In genomic region chr6:13229205-13230085, GRCh38 we compare ENCODE assay signal across 8 cellular contexts.
DNase-seq lines count a peak whose midpoint lies in the region; ATAC-seq lines count a peak whose summit lies in the region.

No MANE protein-coding gene starts in this region.

- peak; percentile 96 for ATAC-seq in HG03175 (IDR thresholded peaks at IDR 0.05; ENCODE audit: unreplicated experiment)
- ATAC-seq in activated CD8-positive, alpha-beta T cell treated with anti-CD3 and anti-CD28 coated beads, Interleukin-2, amount 10 ng/mL, durations not matched to agents 7 days and 5 days = peak; percentile 92

- H3K4me1 Mint-ChIP-seq in activated CD8-positive, alpha-beta T cell treated with anti-CD3 and anti-CD28 coated beads, Interleukin-2, amount 10 ng/mL, durations not matched to agents 7 days and 5 days (ENCODE audit: low read depth) = peaks cover 25% of the 10 kb centered on the region

- H3K27ac Mint-ChIP-seq in activated CD8-positive, alpha-beta T cell treated with anti-CD3 and anti-CD28 coated beads, Interleukin-2, amount 10 ng/mL, durations not matched to agents 7 days and 5 days = peak overlapping the region; percentile 82

- peak; percentile 16 for DNase-seq in ELF-1 (ENCODE audit: low read depth, low spot score)
- peak; percentile 41 for DNase-seq in GM19240 (ENCODE audit: insufficient read length, low spot score)
- DNase-seq in activated CD8-positive, alpha-beta T cell treated with anti-CD3 and anti-CD28 coated beads, Interleukin-2, amount 10 ng/mL, durations not matched to agents 7 days and 5 days = peak; percentile 62
- peak; percentile 66 for DNase-seq in posterior vena cava (ENCODE audit: low spot score)
- DNase-seq in cerebellar nuclear complex (lab: John Stamatoyannopoulos, UW) = no peak
- no peak for DNase-seq in NCI-H1105 (lab: John Stamatoyannopoulos, UW)
- no peak for DNase-seq in globus pallidus (ENCODE audit: low spot score)

- peak overlapping the region; percentile 26 for H3K4me3 Mint-ChIP-seq in activated CD8-positive, alpha-beta T cell treated with anti-CD3 and anti-CD28 coated beads, Interleukin-2, amount 10 ng/mL, durations not matched to agents 7 days and 5 days

- H3K36me3 Mint-ChIP-seq in activated CD8-positive, alpha-beta T cell treated with anti-CD3 and anti-CD28 coated beads, Interleukin-2, amount 10 ng/mL, durations not matched to agents 7 days and 5 days (ENCODE audit: low read depth) = peaks cover 2% of the 10 kb centered on the region

- CTCF ChIA-PET in activated CD8-positive, alpha-beta T cell treated with anti-CD3 and anti-CD28 coated beads, Interleukin-2, amount 10 ng/mL, durations not matched to agents 7 days and 5 days (lab: Charles Lee) = no interaction called here

- POLR2A ChIA-PET in activated CD8-positive, alpha-beta T cell treated with anti-CD3 and anti-CD28 coated beads, Interleukin-2, amount 10 ng/mL, durations not matched to agents 7 days and 5 days (lab: Charles Lee) = interaction anchor here (0.7 kb wide), 1 partner anchor 1621 kb away, joined by 4 read pairs; no protein-coding TSS in a partner anchor

- intact Hi-C loops in posterior vena cava (cut with DNase I) = no loop called here

- H3K27me3 Mint-ChIP-seq in activated CD8-positive, alpha-beta T cell treated with anti-CD3 and anti-CD28 coated beads, Interleukin-2, amount 10 ng/mL, durations not matched to agents 7 days and 5 days (ENCODE audit: low read depth) = peaks cover 9% of the 10 kb centered on the region

- H3K9me3 Mint-ChIP-seq in activated CD8-positive, alpha-beta T cell treated with anti-CD3 and anti-CD28 coated beads, Interleukin-2, amount 10 ng/mL, durations not matched to agents 7 days and 5 days (ENCODE audit: insufficient read depth) = no peaks in the 10 kb centered on the region

Comparison
In these comparisons a context has a peak if more than half of its experiments do, and no peak if none do; other contexts are left out.
1. DNase-seq: peak in ELF-1 (single experiment), GM19240 (single experiment), activated CD8-positive, alpha-beta T cell treated with anti-CD3 and anti-CD28 coated beads, Interleukin-2, amount 10 ng/mL, durations not matched to agents 7 days and 5 days (single experiment) and posterior vena cava (single experiment); none in cerebellar nuclear complex (0 of 2), NCI-H1105 (single experiment) and globus pallidus (single experiment).